ENCODE assay signal across 1 cellular context in the genomic region with DNA sequence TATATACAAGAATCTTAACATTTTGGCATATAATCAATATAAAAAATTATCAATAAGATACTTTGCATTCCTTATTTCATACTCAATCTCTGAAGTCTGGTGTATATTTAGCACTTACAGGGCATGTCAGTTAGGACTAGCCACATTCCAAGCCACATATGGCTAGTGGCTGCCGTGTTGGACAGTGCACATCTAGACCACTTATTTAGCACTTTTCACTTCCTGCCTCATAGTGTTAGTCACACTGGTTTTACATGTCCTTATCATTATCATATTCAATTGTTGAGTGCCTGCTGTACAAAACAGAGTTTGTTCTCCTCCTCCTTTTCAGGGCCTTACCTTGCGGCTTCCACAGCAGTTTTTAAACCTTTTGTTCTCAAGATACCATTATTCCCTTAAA.
TF ChIP-seq lines count a peak whose summit lies in the region.

No MANE protein-coding gene starts in this region.

TF ChIP-seq in WTC11, 78 proteins besides CTCF, POLR2A, EP300 and RAD21 (continued from another document):
- no peak for TF ChIP-seq FOXJ3 (CRISPR knock-in tag; IDR thresholded peaks at IDR 0.05; ENCODE audit: borderline replicate concordance)
- TF ChIP-seq NFATC4 (CRISPR knock-in tag; IDR thresholded peaks at IDR 0.05), result no peak
